In genomic region chr4:89305712-89306437, GRCh38 we compare ENCODE assay signal across 9 cellular contexts. TPM values are rescaled to one million over a fixed set of nuclear protein-coding genes. Genes with fewer than 3 reads are reported as not detected.
DNase-seq lines count a peak whose midpoint lies in the region; ATAC-seq lines count a peak whose summit lies in the region.
"Had no signal": no experiment of that assay in that cellular context is flagged by ENCODE, and none has a peak within 500 bp of the region (broad histone marks: within the 10 kb centered on the region; RNA-seq: fewer than 3 reads in every experiment).

No MANE protein-coding gene starts in this region.

- no peak overlapping the region for H3K27ac ChIP-seq in substantia nigra (ENCODE audit: low read depth, low read length, poor library complexity, severe bottlenecking)

- peak; percentile 45 to 46 for ATAC-seq in activated CD4-positive, CD25-positive, alpha-beta regulatory T cell treated with anti-CD3 and anti-CD28 coated beads, Interleukin-2, amount 50 U/mL, for 24 hours
- ATAC-seq in stimulated activated effector memory CD8-positive, alpha-beta T cell treated with anti-CD3 and anti-CD28 coated beads, Interleukin-12 subunit alpha, Interleukin-12 subunit beta, amount 100 ng/mL, for 72 hours = peak; percentile 71
- no peak for ATAC-seq in GM19455 (IDR thresholded peaks at IDR 0.05; ENCODE audit: unreplicated experiment)

- no peaks in the 10 kb centered on the region for H3K27me3 Mint-ChIP-seq in activated CD4-positive, alpha-beta memory T cell treated with anti-CD3 and anti-CD28 coated beads for 36 hours

- no peak for DNase-seq in activated CD4-positive, CD25-positive, alpha-beta regulatory T cell (lab: John Stamatoyannopoulos, UW)
- peak; percentile 57 for DNase-seq in activated CD4-positive, alpha-beta memory T cell treated with anti-CD3 and anti-CD28 coated beads for 36 hours
- DNase-seq in foreskin melanocyte = peak; percentile 70
- DNase-seq in stimulated activated effector memory CD8-positive, alpha-beta T cell treated with anti-CD3 and anti-CD28 coated beads, Interleukin-12 subunit alpha, Interleukin-12 subunit beta, amount 100 ng/mL, for 72 hours (ENCODE audit: low spot score in 2 of 2) = no peak
- DNase-seq in 8988T = no peak
- no peak for DNase-seq in substantia nigra (lab: John Stamatoyannopoulos, UW)
- DNase-seq: mesendoderm had no signal

- H3K9me3 Mint-ChIP-seq in activated CD4-positive, alpha-beta memory T cell treated with anti-CD3 and anti-CD28 coated beads for 36 hours = no peaks in the 10 kb centered on the region
- no peaks in the 10 kb centered on the region for H3K9me3 Mint-ChIP-seq in stimulated activated effector memory CD8-positive, alpha-beta T cell treated with anti-CD3 and anti-CD28 coated beads, Interleukin-12 subunit alpha, Interleukin-12 subunit beta, amount 100 ng/mL, for 72 hours

- POLR2A ChIA-PET in activated CD4-positive, alpha-beta memory T cell treated with anti-CD3 and anti-CD28 coated beads for 36 hours (lab: Charles Lee) = interaction anchor here (1.0 to 3.1 kb wide), 6 partner anchors 8 to 23 kb away, joined by 3 to 32 read pairs (median 9); no protein-coding TSS in a partner anchor

- CTCF ChIA-PET in activated CD4-positive, alpha-beta memory T cell treated with anti-CD3 and anti-CD28 coated beads for 36 hours (lab: Charles Lee) = interaction anchor here (0.6 to 1.8 kb wide), 9 partner anchors 11 to 988 kb away, joined by 3 to 10 read pairs (median 4); no protein-coding TSS in a partner anchor

- intact Hi-C loops in activated CD4-positive, alpha-beta memory T cell treated with anti-CD3 and anti-CD28 coated beads for 36 hours (cut with micrococcal nuclease) = loop anchor here (1.0 to 10.0 kb wide), 5 partner anchors 15 to 781 kb away; partner anchors contain the start of gene PYURF

- H3K27ac Mint-ChIP-seq in activated CD4-positive, alpha-beta memory T cell treated with anti-CD3 and anti-CD28 coated beads for 36 hours = peak overlapping the region; percentile 83
- H3K27ac Mint-ChIP-seq in stimulated activated effector memory CD8-positive, alpha-beta T cell treated with anti-CD3 and anti-CD28 coated beads, Interleukin-12 subunit alpha, Interleukin-12 subunit beta, amount 100 ng/mL, for 72 hours = no peak overlapping the region

- peak overlapping the region; percentile 89 for H3K4me3 Mint-ChIP-seq in activated CD4-positive, alpha-beta memory T cell treated with anti-CD3 and anti-CD28 coated beads for 36 hours
- peak overlapping the region; percentile 82 for H3K4me3 Mint-ChIP-seq in stimulated activated effector memory CD8-positive, alpha-beta T cell treated with anti-CD3 and anti-CD28 coated beads, Interleukin-12 subunit alpha, Interleukin-12 subunit beta, amount 100 ng/mL, for 72 hours

- peaks cover 66% of the 10 kb centered on the region for H3K4me1 Mint-ChIP-seq in activated CD4-positive, alpha-beta memory T cell treated with anti-CD3 and anti-CD28 coated beads for 36 hours (ENCODE audit: low read depth)
- H3K4me1 Mint-ChIP-seq in stimulated activated effector memory CD8-positive, alpha-beta T cell treated with anti-CD3 and anti-CD28 coated beads, Interleukin-12 subunit alpha, Interleukin-12 subunit beta, amount 100 ng/mL, for 72 hours = peaks cover 61% of the 10 kb centered on the region

- H3K36me3 Mint-ChIP-seq in activated CD4-positive, alpha-beta memory T cell treated with anti-CD3 and anti-CD28 coated beads for 36 hours = peaks cover 9% of the 10 kb centered on the region
- peaks cover 44% of the 10 kb centered on the region for H3K36me3 Mint-ChIP-seq in stimulated activated effector memory CD8-positive, alpha-beta T cell treated with anti-CD3 and anti-CD28 coated beads, Interleukin-12 subunit alpha, Interleukin-12 subunit beta, amount 100 ng/mL, for 72 hours

RNA-seq across cellular contexts. Expression of gene GPRIN3, which starts 1.7 kb away (rescaled TPM):
- 10 to 100 TPM; 20.0 to 22.7 TPM for total RNA-seq in activated CD4-positive, alpha-beta memory T cell treated with anti-CD3 and anti-CD28 coated beads for 36 hours

Comparison
In these comparisons a context has a peak if more than half of its experiments do, and no peak if none do; other contexts are left out.
1. DNase-seq: peak in activated CD4-positive, alpha-beta memory T cell treated with anti-CD3 and anti-CD28 coated beads for 36 hours (single experiment) and foreskin melanocyte (single experiment); none in activated CD4-positive, CD25-positive, alpha-beta regulatory T cell (0 of 4), stimulated activated effector memory CD8-positive, alpha-beta T cell treated with anti-CD3 and anti-CD28 coated beads, Interleukin-12 subunit alpha, Interleukin-12 subunit beta, amount 100 ng/mL, for 72 hours (0 of 2), 8988T (single experiment) and substantia nigra (0 of 49).